In genomic region chrX:17613979-17614572, GRCh38 we compare ENCODE assay signal across 10 cellular contexts.
DNase-seq lines count a peak whose midpoint lies in the region; ATAC-seq and TF ChIP-seq lines count a peak whose summit lies in the region.
"Had no signal": no experiment of that assay in that cellular context is flagged by ENCODE, and none has a peak within 500 bp of the region (broad histone marks: within the 10 kb centered on the region; RNA-seq: fewer than 3 reads in every experiment).

No MANE protein-coding gene starts in this region.

- in situ Hi-C loops in astrocyte of the spinal cord (cut with HindIII; ENCODE audit: low sequenced_read_pairs) = no loop called here

- no peak for TF ChIP-seq CTCF in astrocyte of the spinal cord (IDR thresholded peaks at IDR 0.05; ENCODE audit: low read depth, low read length)

- DNase-seq in COR-L47 (lab: John Stamatoyannopoulos, UW) = peak; percentile 21
- DNase-seq in NCI-H146 (lab: John Stamatoyannopoulos, UW) = peak; percentile 80
- DNase-seq in astrocyte of the spinal cord (ENCODE audit: low read depth, low spot score) = peak; percentile 84
- DNase-seq in NCI-H1694 treated with DMSO at 0.1 percent for 48 hours (lab: John Stamatoyannopoulos, UW) = no peak
- no peak for DNase-seq in GM19240 (ENCODE audit: insufficient read length, low spot score)
- DNase-seq: activated naive CD4-positive, alpha-beta T cell treated with anti-CD3 and anti-CD28 coated beads, Interleukin-2, amount 50 U/mL, for 16 hours; GM23248 had no signal

- H3K4me3 ChIP-seq in astrocyte of the spinal cord (ENCODE audit: low read depth, low read length) = no peak overlapping the region
- H3K4me3 ChIP-seq: GM23248 had no signal

- ATAC-seq in GM19395 (IDR thresholded peaks at IDR 0.05; ENCODE audit: unreplicated experiment) (peak; percentile 81), GM18517 (IDR thresholded peaks at IDR 0.05; ENCODE audit: unreplicated experiment) (no peak), HG02642 (IDR thresholded peaks at IDR 0.05; ENCODE audit: poor library complexity, unreplicated experiment) (no peak)

Comparison
In these comparisons a context has a peak if more than half of its experiments do, and no peak if none do; other contexts are left out.
1. DNase-seq: peak in COR-L47 (single experiment), NCI-H146 (single experiment) and astrocyte of the spinal cord (single experiment); none in NCI-H1694 treated with DMSO at 0.1 percent for 48 hours (single experiment) and GM19240 (single experiment).